In the genomic region with DNA sequence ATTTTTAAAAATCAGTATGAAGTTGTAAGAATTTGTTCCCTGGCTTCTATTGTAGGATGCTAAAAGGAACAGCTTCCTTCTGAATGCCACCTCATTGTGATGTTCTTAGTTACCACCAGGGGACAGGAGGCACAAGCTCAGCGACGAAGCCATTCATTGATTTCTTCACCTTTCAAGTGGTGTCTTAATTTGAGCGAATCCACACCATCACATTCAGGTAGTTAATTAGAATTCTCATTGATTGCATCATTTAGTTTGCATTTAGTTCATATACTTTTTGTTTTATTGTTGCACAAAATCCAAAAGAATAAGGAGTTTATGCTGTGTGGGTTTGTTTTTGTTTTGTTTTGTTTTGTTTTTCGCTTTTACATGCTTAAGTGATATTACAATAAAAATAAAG, we compare ENCODE assay signal across 8 cellular contexts. TPM values are rescaled to one million over a fixed set of nuclear protein-coding genes. Genes with fewer than 3 reads are reported as not detected.
DNase-seq lines count a peak whose midpoint lies in the region; ATAC-seq and TF ChIP-seq lines count a peak whose summit lies in the region.

No MANE protein-coding gene starts in this region.

- H2AFZ ChIP-seq in SU-DHL-6 (ENCODE audit: low read depth, low read length, severe bottlenecking), result no peak overlapping the region

- H3K9me2 ChIP-seq in DOHH2 (replicated peaks; ENCODE audit: control insufficient read depth, low read length) (no peaks in the 10 kb centered on the region), SU-DHL-6 (replicated peaks; ENCODE audit: insufficient read depth, low read length) (no peaks in the 10 kb centered on the region)

- H3K79me2 ChIP-seq in DOHH2 (ENCODE audit: control insufficient read depth, low read length) (no peaks in the 10 kb centered on the region), SU-DHL-6 (ENCODE audit: insufficient read depth, low read length) (no peaks in the 10 kb centered on the region)

- H3K27me3 ChIP-seq in DOHH2 (ENCODE audit: control insufficient read depth, low read length), result no peaks in the 10 kb centered on the region
- H3K27me3 ChIP-seq in SU-DHL-6 (ENCODE audit: low read length), result no peaks in the 10 kb centered on the region
- H3K27me3 ChIP-seq in lower lobe of right lung (ENCODE audit: low read depth), result no peaks in the 10 kb centered on the region
- H3K27me3 ChIP-seq in thyroid gland, result no peaks in the 10 kb centered on the region
- H3K27me3 ChIP-seq in right cardiac atrium (ENCODE audit: control insufficient read depth, insufficient read depth), result no peaks in the 10 kb centered on the region

- H3F3A ChIP-seq in DOHH2 (ENCODE audit: control insufficient read depth, insufficient read depth) (no peaks in the 10 kb centered on the region), SU-DHL-6 (ENCODE audit: insufficient read depth) (no peaks in the 10 kb centered on the region)

- intact Hi-C loops in lower lobe of right lung (cut with DNase I), result no loop called here
- intact Hi-C loops in thyroid gland (cut with DNase I), result no loop called here
- intact Hi-C loops in Right ventricle myocardium inferior (cut with DNase I), result no loop called here
- intact Hi-C loops in right cardiac atrium (cut with DNase I), result no loop called here

- H3K27ac ChIP-seq in DOHH2 (ENCODE audit: low read depth, low read length) (no peak overlapping the region), SU-DHL-6 (ENCODE audit: low read depth, low read length) (no peak overlapping the region), lower lobe of right lung (no peak overlapping the region), thyroid gland (no peak overlapping the region), right cardiac atrium (ENCODE audit: low read length) (no peak overlapping the region)

- H4K20me1 ChIP-seq in DOHH2 (ENCODE audit: control insufficient read depth, insufficient read depth, low read depth, low read length) (no peaks in the 10 kb centered on the region), SU-DHL-6 (ENCODE audit: low read depth, low read length) (no peaks in the 10 kb centered on the region)

- TF ChIP-seq POLR2A in thyroid gland (IDR thresholded peaks at IDR 0.05), result no peak

- H3K9me3 ChIP-seq in DOHH2 (ENCODE audit: control insufficient read depth, insufficient read depth, low read length) (no peaks in the 10 kb centered on the region), SU-DHL-6 (ENCODE audit: insufficient read depth, low read length) (no peaks in the 10 kb centered on the region), lower lobe of right lung (no peaks in the 10 kb centered on the region), thyroid gland (no peaks in the 10 kb centered on the region), right cardiac atrium (ENCODE audit: control insufficient read depth, low read length) (no peaks in the 10 kb centered on the region)

- H3K4me1 ChIP-seq in DOHH2 (ENCODE audit: control insufficient read depth, low read length), result peaks cover 7% of the 10 kb centered on the region
- H3K4me1 ChIP-seq in lower lobe of right lung, result no peaks in the 10 kb centered on the region
- no peaks in the 10 kb centered on the region for H3K4me1 ChIP-seq in thyroid gland
- no peaks in the 10 kb centered on the region for H3K4me1 ChIP-seq in right cardiac atrium (ENCODE audit: control insufficient read depth, insufficient read depth, low read length)

- no peaks in the 10 kb centered on the region for H3K36me3 ChIP-seq in DOHH2 (ENCODE audit: control insufficient read depth, low read length)
- H3K36me3 ChIP-seq in SU-DHL-6 (ENCODE audit: low read length), result no peaks in the 10 kb centered on the region
- no peaks in the 10 kb centered on the region for H3K36me3 ChIP-seq in lower lobe of right lung
- no peaks in the 10 kb centered on the region for H3K36me3 ChIP-seq in thyroid gland

- DNase-seq in HuH-7.5 (ENCODE audit: low spot score) (peak; percentile 68), lower lobe of right lung (no peak), OCI-M2 (lab: John Stamatoyannopoulos, UW; ENCODE audit: unreplicated experiment) (no peak), thyroid gland (no peak), Right ventricle myocardium inferior (ENCODE audit: missing footprints) (no peak), right cardiac atrium (no peak)

- no peak overlapping the region for H3K9ac ChIP-seq in SU-DHL-6 (ENCODE audit: low read length)

- TF ChIP-seq CTCF in DOHH2 (IDR thresholded peaks at IDR 0.05; ENCODE audit: low read depth, low read length, poor library complexity, severe bottlenecking) (peak; percentile 72), SU-DHL-6 (IDR thresholded peaks at IDR 0.05; ENCODE audit: insufficient read depth, low read length, poor library complexity, severe bottlenecking) (peak; percentile 14), lower lobe of right lung (IDR thresholded peaks at IDR 0.05) (peak; percentile 30), thyroid gland (IDR thresholded peaks at IDR 0.05) (no peak)

- H3K4me2 ChIP-seq in DOHH2 (ENCODE audit: low read length) (peak overlapping the region; percentile 73), SU-DHL-6 (ENCODE audit: low read depth, low read length, poor library complexity, severe bottlenecking) (no peak overlapping the region)

- peak overlapping the region; percentile 61 for H3K4me3 ChIP-seq in DOHH2 (ENCODE audit: low read length)
- H3K4me3 ChIP-seq in SU-DHL-6 (ENCODE audit: insufficient read depth, low read length, poor library complexity, severe bottlenecking), result no peak overlapping the region
- no peak overlapping the region for H3K4me3 ChIP-seq in lower lobe of right lung
- H3K4me3 ChIP-seq in thyroid gland (replicated peaks in 1 of 3), result no peak overlapping the region
- no peak overlapping the region for H3K4me3 ChIP-seq in right cardiac atrium (ENCODE audit: low read length)

- ATAC-seq in lower lobe of right lung (no peak), Right ventricle myocardium inferior (no peak), right cardiac atrium (no peak)

- 86% methylated on average over 4 of the region's 4 CpGs for WGBS in thyroid gland, 2 donors
- WGBS in right cardiac atrium, result 89% methylated on average over 4 of the region's 4 CpGs

RNA-seq across cellular contexts. Expression of a gene that starts 23.1 kb away (rescaled TPM):
- total RNA-seq in lower lobe of right lung (not detected), thyroid gland (under 1 TPM in 1 of 4 donors, not detected in 3; 0.40 TPM), Right ventricle myocardium inferior (0.05 TPM), right cardiac atrium (under 1 TPM; 0.18 to 0.29 (median 0.24) TPM)
- polyA plus RNA-seq in right cardiac atrium, result 0.20 TPM

Comparison
In these comparisons a context has a peak if more than half of its experiments do, and no peak if none do; other contexts are left out.
1. CTCF ChIP-seq: peak in DOHH2 (single experiment), SU-DHL-6 (single experiment) and lower lobe of right lung (single experiment); none in thyroid gland (0 of 6).